In the genomic region with DNA sequence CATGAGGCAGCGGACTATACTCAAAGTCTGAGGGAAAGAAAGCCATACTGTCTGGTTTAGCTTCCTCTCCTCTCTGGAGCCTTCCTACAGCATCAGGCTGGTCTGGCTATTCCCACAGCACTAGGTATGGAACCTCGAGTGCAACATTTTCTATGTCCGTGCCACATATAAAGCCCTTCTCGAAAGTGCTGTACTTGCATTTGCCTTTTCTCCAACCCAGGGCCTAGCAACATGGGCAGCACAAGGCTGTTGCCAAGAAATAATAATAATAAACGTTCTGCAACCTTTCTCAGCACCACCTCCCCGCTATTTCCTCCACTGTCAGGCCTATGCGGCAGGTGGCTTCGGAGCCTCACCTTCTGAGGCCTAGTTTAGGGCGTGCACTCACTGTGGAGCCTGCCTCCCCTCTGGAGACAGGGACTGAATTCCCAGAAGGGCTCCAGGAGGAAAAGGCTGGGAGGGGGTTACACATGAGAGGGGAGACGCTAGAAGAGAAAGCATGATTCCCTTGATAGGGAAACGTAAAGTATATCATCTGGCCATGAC, we compare ENCODE assay signal across 1 cellular context.
TF ChIP-seq lines count a peak whose summit lies in the region.

No MANE protein-coding gene starts in this region.

TF ChIP-seq in HepG2, 621 proteins besides CTCF, POLR2A, EP300 and RAD21 (continued from another document and continues in another):
- TF ChIP-seq, protein P1, sequence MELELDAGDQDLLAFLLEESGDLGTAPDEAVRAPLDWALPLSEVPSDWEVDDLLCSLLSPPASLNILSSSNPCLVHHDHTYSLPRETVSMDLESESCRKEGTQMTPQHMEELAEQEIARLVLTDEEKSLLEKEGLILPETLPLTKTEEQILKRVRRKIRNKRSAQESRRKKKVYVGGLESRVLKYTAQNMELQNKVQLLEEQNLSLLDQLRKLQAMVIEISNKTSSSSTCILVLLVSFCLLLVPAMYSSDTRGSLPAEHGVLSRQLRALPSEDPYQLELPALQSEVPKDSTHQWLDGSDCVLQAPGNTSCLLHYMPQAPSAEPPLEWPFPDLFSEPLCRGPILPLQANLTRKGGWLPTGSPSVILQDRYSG (CRISPR knock-in tag; IDR thresholded peaks at IDR 0.05): no peak
- TF ChIP-seq ZNF230 (CRISPR knock-in tag; IDR thresholded peaks at IDR 0.05) (0 out of 2 replicates have a peak, but pooled peaks have one; percentile 10), ZFP62 (CRISPR knock-in tag; IDR thresholded peaks at IDR 0.05) (no peak), ZNF781 (CRISPR knock-in tag; IDR thresholded peaks at IDR 0.05; ENCODE audit: borderline replicate concordance, not compliant biosample characterization) (peak; percentile 52), SMARCE1 (IDR thresholded peaks at IDR 0.05; ENCODE audit: borderline replicate concordance) (no peak), RNF2 (conservative IDR thresholded peaks at IDR 0.05; ENCODE audit: low read depth) (0 out of 2 replicates have a peak, but pooled peaks have one; percentile 1), ZFY (CRISPR knock-in tag; IDR thresholded peaks at IDR 0.05) (peak; percentile 84; the same call in 1 of the 2 replicates), ZNF382 (CRISPR knock-in tag; IDR thresholded peaks at IDR 0.05; ENCODE audit: borderline replicate concordance) (no peak), NFIC (IDR thresholded peaks at IDR 0.05; ENCODE audit: low read length) (no peak), U2AF1 (optimal IDR thresholded peaks at IDR 0.05; ENCODE audit: low read depth, low read length) (no peak), SP140L (CRISPR knock-in tag; IDR thresholded peaks at IDR 0.05; ENCODE audit: borderline replicate concordance) (no peak), MYNN (CRISPR knock-in tag; IDR thresholded peaks at IDR 0.05; ENCODE audit: low read depth) (no peak), ZNF20 (CRISPR knock-in tag; IDR thresholded peaks at IDR 0.05) (no peak), NR1H2 (CRISPR knock-in tag; IDR thresholded peaks at IDR 0.05; ENCODE audit: borderline replicate concordance, low read depth) (no peak), NFRKB (IDR thresholded peaks at IDR 0.05) (no peak), HNF4G (IDR thresholded peaks at IDR 0.05; ENCODE audit: borderline replicate concordance, low read depth, low read length) (no peak), HNF4G (CRISPR knock-in tag; IDR thresholded peaks at IDR 0.05; ENCODE audit: borderline replicate concordance, low read depth) (no peak), PHF21A (CRISPR knock-in tag; IDR thresholded peaks at IDR 0.05) (no peak), ZC3H13 (CRISPR knock-in tag; IDR thresholded peaks at IDR 0.05) (0 out of 2 replicates have a peak, but pooled peaks have one; percentile 0), TAF15 (IDR thresholded peaks at IDR 0.05; ENCODE audit: low read depth, low read length, poor library complexity, severe bottlenecking) (no peak), STAG1 (CRISPR knock-in tag; IDR thresholded peaks at IDR 0.05) (no peak), FOXA1 (IDR thresholded peaks at IDR 0.05) (no peak), FOXA1 (CRISPR knock-in tag; IDR thresholded peaks at IDR 0.05) (no peak), ZNF558 (CRISPR knock-in tag; IDR thresholded peaks at IDR 0.05; ENCODE audit: borderline replicate concordance) (no peak), RBM39 (IDR thresholded peaks at IDR 0.05; ENCODE audit: low read depth, low read length, poor library complexity, severe bottlenecking) (no peak), SETDB1 (CRISPR knock-in tag; IDR thresholded peaks at IDR 0.05; ENCODE audit: borderline replicate concordance) (no peak), ZSCAN12 (CRISPR knock-in tag; IDR thresholded peaks at IDR 0.05) (no peak), SMAD1 (CRISPR knock-in tag; IDR thresholded peaks at IDR 0.05; ENCODE audit: borderline replicate concordance, low read depth) (0 out of 2 replicates have a peak, but pooled peaks have one; percentile 12), ZSCAN20 (CRISPR knock-in tag; IDR thresholded peaks at IDR 0.05; ENCODE audit: borderline replicate concordance) (no peak), ZNF652 (CRISPR knock-in tag; IDR thresholded peaks at IDR 0.05; ENCODE audit: borderline replicate concordance, low read depth) (no peak), SNAPC2 (CRISPR knock-in tag; IDR thresholded peaks at IDR 0.05) (no peak), RBFOX2 (IDR thresholded peaks at IDR 0.05; ENCODE audit: low read depth, low read length) (no peak), ASH2L (IDR thresholded peaks at IDR 0.05; ENCODE audit: insufficient read length, low read depth, low read length) (peak; percentile 53), FOXO1 (CRISPR knock-in tag; IDR thresholded peaks at IDR 0.05) (no peak), TEAD3 (CRISPR knock-in tag; optimal IDR thresholded peaks at IDR 0.05; ENCODE audit: borderline replicate concordance) (no peak), ZSCAN31 (CRISPR knock-in tag; IDR thresholded peaks at IDR 0.05; ENCODE audit: low read depth) (0 out of 2 replicates have a peak, but pooled peaks have one; percentile 70), ZNF670 (CRISPR knock-in tag; IDR thresholded peaks at IDR 0.05; ENCODE audit: borderline replicate concordance) (no peak), TBX2 (CRISPR knock-in tag; IDR thresholded peaks at IDR 0.05; ENCODE audit: borderline replicate concordance) (0 out of 2 replicates have a peak, but pooled peaks have one; percentile 5), ZNF841 (CRISPR knock-in tag; IDR thresholded peaks at IDR 0.05; ENCODE audit: borderline replicate concordance) (no peak), CHD4 (IDR thresholded peaks at IDR 0.05; ENCODE audit: borderline replicate concordance, low read length) (no peak), ESRRA (CRISPR knock-in tag; IDR thresholded peaks at IDR 0.05; ENCODE audit: low read depth) (no peak), GPN1 (CRISPR knock-in tag; IDR thresholded peaks at IDR 0.05; ENCODE audit: borderline replicate concordance) (no peak), ZKSCAN8 (CRISPR knock-in tag; IDR thresholded peaks at IDR 0.05; ENCODE audit: borderline replicate concordance) (no peak), ZBTB3 (CRISPR knock-in tag; IDR thresholded peaks at IDR 0.05; ENCODE audit: borderline replicate concordance, low read depth) (no peak), SP1 (IDR thresholded peaks at IDR 0.05) (no peak), SP1 (CRISPR knock-in tag; IDR thresholded peaks at IDR 0.05) (no peak), FLYWCH1 (CRISPR knock-in tag; IDR thresholded peaks at IDR 0.05) (no peak)
- TF ChIP-seq, protein P2, sequence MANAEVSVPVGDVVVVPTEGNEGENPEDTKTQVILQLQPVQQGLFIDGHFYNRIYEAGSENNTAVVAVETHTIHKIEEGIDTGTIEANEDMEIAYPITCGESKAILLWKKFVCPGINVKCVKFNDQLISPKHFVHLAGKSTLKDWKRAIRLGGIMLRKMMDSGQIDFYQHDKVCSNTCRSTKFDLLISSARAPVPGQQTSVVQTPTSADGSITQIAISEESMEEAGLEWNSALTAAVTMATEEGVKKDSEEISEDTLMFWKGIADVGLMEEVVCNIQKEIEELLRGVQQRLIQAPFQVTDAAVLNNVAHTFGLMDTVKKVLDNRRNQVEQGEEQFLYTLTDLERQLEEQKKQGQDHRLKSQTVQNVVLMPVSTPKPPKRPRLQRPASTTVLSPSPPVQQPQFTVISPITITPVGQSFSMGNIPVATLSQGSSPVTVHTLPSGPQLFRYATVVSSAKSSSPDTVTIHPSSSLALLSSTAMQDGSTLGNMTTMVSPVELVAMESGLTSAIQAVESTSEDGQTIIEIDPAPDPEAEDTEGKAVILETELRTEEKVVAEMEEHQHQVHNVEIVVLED (CRISPR knock-in tag; IDR thresholded peaks at IDR 0.05; ENCODE audit: borderline replicate concordance): no peak
- TF ChIP-seq, protein P3, sequence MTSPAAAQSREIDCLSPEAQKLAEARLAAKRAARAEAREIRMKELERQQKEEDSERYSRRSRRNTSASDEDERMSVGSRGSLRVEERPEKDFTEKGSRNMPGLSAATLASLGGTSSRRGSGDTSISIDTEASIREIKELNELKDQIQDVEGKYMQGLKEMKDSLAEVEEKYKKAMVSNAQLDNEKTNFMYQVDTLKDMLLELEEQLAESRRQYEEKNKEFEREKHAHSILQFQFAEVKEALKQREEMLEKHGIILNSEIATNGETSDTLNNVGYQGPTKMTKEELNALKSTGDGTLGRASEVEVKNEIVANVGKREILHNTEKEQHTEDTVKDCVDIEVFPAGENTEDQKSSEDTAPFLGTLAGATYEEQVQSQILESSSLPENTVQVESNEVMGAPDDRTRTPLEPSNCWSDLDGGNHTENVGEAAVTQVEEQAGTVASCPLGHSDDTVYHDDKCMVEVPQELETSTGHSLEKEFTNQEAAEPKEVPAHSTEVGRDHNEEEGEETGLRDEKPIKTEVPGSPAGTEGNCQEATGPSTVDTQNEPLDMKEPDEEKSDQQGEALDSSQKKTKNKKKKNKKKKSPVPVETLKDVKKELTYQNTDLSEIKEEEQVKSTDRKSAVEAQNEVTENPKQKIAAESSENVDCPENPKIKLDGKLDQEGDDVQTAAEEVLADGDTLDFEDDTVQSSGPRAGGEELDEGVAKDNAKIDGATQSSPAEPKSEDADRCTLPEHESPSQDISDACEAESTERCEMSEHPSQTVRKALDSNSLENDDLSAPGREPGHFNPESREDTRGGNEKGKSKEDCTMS (CRISPR knock-in tag; conservative IDR thresholded peaks at IDR 0.05): no peak
- TF ChIP-seq, protein P4, sequence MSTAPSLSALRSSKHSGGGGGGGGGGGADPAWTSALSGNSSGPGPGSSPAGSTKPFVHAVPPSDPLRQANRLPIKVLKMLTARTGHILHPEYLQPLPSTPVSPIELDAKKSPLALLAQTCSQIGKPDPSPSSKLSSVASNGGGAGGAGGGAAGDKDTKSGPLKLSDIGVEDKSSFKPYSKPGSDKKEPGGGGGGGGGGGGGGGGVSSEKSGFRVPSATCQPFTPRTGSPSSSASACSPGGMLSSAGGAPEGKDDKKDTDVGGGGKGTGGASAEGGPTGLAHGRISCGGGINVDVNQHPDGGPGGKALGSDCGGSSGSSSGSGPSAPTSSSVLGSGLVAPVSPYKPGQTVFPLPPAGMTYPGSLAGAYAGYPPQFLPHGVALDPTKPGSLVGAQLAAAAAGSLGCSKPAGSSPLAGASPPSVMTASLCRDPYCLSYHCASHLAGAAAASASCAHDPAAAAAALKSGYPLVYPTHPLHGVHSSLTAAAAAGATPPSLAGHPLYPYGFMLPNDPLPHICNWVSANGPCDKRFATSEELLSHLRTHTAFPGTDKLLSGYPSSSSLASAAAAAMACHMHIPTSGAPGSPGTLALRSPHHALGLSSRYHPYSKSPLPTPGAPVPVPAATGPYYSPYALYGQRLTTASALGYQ (CRISPR knock-in tag; IDR thresholded peaks at IDR 0.05): no peak
- TF ChIP-seq, protein P5, sequence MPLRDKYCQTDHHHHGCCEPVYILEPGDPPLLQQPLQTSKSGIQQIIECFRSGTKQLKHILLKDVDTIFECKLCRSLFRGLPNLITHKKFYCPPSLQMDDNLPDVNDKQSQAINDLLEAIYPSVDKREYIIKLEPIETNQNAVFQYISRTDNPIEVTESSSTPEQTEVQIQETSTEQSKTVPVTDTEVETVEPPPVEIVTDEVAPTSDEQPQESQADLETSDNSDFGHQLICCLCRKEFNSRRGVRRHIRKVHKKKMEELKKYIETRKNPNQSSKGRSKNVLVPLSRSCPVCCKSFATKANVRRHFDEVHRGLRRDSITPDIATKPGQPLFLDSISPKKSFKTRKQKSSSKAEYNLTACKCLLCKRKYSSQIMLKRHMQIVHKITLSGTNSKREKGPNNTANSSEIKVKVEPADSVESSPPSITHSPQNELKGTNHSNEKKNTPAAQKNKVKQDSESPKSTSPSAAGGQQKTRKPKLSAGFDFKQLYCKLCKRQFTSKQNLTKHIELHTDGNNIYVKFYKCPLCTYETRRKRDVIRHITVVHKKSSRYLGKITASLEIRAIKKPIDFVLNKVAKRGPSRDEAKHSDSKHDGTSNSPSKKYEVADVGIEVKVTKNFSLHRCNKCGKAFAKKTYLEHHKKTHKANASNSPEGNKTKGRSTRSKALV (CRISPR knock-in tag; IDR thresholded peaks at IDR 0.05): 0 out of 2 replicates have a peak, but pooled peaks have one; percentile 47
- TF ChIP-seq, protein P6, sequence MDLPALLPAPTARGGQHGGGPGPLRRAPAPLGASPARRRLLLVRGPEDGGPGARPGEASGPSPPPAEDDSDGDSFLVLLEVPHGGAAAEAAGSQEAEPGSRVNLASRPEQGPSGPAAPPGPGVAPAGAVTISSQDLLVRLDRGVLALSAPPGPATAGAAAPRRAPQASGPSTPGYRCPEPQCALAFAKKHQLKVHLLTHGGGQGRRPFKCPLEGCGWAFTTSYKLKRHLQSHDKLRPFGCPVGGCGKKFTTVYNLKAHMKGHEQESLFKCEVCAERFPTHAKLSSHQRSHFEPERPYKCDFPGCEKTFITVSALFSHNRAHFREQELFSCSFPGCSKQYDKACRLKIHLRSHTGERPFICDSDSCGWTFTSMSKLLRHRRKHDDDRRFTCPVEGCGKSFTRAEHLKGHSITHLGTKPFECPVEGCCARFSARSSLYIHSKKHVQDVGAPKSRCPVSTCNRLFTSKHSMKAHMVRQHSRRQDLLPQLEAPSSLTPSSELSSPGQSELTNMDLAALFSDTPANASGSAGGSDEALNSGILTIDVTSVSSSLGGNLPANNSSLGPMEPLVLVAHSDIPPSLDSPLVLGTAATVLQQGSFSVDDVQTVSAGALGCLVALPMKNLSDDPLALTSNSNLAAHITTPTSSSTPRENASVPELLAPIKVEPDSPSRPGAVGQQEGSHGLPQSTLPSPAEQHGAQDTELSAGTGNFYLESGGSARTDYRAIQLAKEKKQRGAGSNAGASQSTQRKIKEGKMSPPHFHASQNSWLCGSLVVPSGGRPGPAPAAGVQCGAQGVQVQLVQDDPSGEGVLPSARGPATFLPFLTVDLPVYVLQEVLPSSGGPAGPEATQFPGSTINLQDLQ (CRISPR knock-in tag; IDR thresholded peaks at IDR 0.05): no peak
- TF ChIP-seq, protein P7, sequence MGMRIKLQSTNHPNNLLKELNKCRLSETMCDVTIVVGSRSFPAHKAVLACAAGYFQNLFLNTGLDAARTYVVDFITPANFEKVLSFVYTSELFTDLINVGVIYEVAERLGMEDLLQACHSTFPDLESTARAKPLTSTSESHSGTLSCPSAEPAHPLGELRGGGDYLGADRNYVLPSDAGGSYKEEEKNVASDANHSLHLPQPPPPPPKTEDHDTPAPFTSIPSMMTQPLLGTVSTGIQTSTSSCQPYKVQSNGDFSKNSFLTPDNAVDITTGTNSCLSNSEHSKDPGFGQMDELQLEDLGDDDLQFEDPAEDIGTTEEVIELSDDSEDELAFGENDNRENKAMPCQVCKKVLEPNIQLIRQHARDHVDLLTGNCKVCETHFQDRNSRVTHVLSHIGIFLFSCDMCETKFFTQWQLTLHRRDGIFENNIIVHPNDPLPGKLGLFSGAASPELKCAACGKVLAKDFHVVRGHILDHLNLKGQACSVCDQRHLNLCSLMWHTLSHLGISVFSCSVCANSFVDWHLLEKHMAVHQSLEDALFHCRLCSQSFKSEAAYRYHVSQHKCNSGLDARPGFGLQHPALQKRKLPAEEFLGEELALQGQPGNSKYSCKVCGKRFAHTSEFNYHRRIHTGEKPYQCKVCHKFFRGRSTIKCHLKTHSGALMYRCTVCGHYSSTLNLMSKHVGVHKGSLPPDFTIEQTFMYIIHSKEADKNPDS (CRISPR knock-in tag; IDR thresholded peaks at IDR 0.05): no peak
- TF ChIP-seq, protein P8, sequence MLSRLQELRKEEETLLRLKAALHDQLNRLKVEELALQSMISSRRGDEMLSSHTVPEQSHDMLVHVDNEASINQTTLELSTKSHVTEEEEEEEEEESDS (CRISPR knock-in tag; IDR thresholded peaks at IDR 0.05; ENCODE audit: borderline replicate concordance): peak; percentile 57; the same call in 1 of the 2 replicates
